In the genomic region with DNA sequence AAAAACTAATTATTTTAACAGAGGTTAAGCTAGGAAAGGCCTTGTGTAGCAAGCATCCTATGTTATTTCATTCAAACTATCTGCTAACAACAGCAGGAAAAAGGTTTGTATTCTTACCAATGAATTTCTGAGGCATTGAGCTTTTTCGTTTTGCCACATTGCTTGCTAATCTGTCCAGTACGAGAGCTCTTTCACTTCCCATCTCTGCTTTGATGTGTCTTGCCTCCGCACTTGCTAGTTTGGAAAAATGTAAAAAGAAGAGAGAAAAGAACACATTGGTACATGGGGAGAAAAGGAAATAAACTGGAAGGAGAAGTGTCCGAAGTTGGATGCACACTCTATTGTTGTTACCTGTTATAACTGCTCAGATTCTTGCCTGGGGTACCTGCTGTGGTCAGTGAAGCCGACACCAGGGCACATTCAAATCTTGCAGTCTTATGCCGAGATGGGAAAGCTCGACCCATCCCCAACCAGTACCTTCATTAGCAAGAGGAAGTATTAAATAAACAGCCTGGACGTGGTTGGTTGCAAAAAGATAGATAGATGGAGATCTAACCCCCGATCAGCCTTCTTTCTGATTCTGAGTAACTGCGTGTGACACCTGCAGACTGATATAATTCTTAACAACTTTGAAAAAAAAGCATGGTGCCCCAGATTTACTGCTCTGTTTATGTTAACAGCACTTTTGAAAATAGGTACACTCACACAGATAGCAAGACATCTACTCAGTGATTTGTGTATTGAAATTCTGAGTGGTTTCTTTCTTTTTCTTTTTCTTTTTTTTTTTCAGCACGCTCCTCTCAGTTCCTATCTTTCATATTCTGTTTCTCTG, we compare ENCODE assay signal across 10 cellular contexts. TPM values are rescaled to one million over a fixed set of nuclear protein-coding genes. Genes with fewer than 3 reads are reported as not detected.
DNase-seq lines count a peak whose midpoint lies in the region; ATAC-seq, FAIRE-seq and TF ChIP-seq lines count a peak whose summit lies in the region.
"Had no signal": no experiment of that assay in that cellular context is flagged by ENCODE, and none has a peak within 500 bp of the region (broad histone marks: within the 10 kb centered on the region; RNA-seq: fewer than 3 reads in every experiment).

No MANE protein-coding gene starts in this region.

- H3K36me3 ChIP-seq in mammary epithelial cell (ENCODE audit: insufficient read depth, low read length), result no peaks in the 10 kb centered on the region

- no TSS peak for BruUV-seq in mammary epithelial cell (replicated peaks; lab: Mats Ljungman, UMichigan)

- peaks cover 72% of the 10 kb centered on the region for H3K4me1 Mint-ChIP-seq in central memory CD8-positive, alpha-beta T cell

- H3K36me3 Mint-ChIP-seq in central memory CD8-positive, alpha-beta T cell (ENCODE audit: insufficient read depth), result peaks cover 35% of the 10 kb centered on the region

- no peaks in the 10 kb centered on the region for H3K27me3 Mint-ChIP-seq in central memory CD8-positive, alpha-beta T cell

- TF ChIP-seq CTCF in GM10248 (IDR thresholded peaks at IDR 0.05; ENCODE audit: control extremely low read depth, extremely low read depth, low read depth, missing control alignments) (no peak), mammary epithelial cell (conservative IDR thresholded peaks at IDR 0.05 in 1 of 2, IDR thresholded peaks at IDR 0.05 in 1 of 2; ENCODE audit: extremely low read depth in 1 of 2, insufficient read depth in 1 of 2, low read depth in 1 of 2, low read length in 2 of 2) (no peak)

- POLR2A ChIA-PET in GM10248 (lab: Yijun Ruan, JAX), result interaction anchor here (1.0 kb wide), 1 partner anchor 19 kb away, joined by 3 read pairs; no protein-coding TSS in a partner anchor

- no peak overlapping the region for H3K9ac ChIP-seq in mammary epithelial cell (ENCODE audit: insufficient read depth, low read length)

- no peaks in the 10 kb centered on the region for H3K9me3 Mint-ChIP-seq in central memory CD8-positive, alpha-beta T cell

- no peak overlapping the region for H3K4me3 ChIP-seq in mammary epithelial cell (replicated peaks in 1 of 3; ENCODE audit: insufficient read depth in 1 of 3, low read depth in 2 of 3, low read length in 3 of 3)

- peak; percentile 97 for FAIRE-seq in GM19239 (lab: Jason Lieb, UNC)
- FAIRE-seq: colon had no signal

- CTCF ChIA-PET in GM10248 (lab: Yijun Ruan, JAX) (interaction anchor here (0.8 to 3.6 kb wide), 6 partner anchors 15 to 186 kb away, joined by 3 to 21 read pairs (median 4); no protein-coding TSS in a partner anchor), mammary epithelial cell (lab: Charles Lee; ENCODE audit: low non-redundant PET) (no interaction called here)

- in situ Hi-C loops in mammary epithelial cell (cut with MboI; ENCODE audit: low sequenced_read_pairs in 2 of 2), result no loop called here

- dilution Hi-C loops in mammary epithelial cell (cut with HindIII; ENCODE audit: low sequenced_read_pairs), result loop anchor here (5.0 kb wide), 1 partner anchor 80 kb away; no protein-coding TSS in a partner anchor

- no peaks in the 10 kb centered on the region for H3K9me3 ChIP-seq in mammary epithelial cell (replicated peaks; ENCODE audit: insufficient read depth, low read length)

- H3K27me3 ChIP-seq in mammary epithelial cell (ENCODE audit: insufficient read depth, low read length), result peaks cover 24% of the 10 kb centered on the region

- intact Hi-C loops in mammary epithelial cell (cut with micrococcal nuclease), result no loop called here

- H4K20me1 ChIP-seq in mammary epithelial cell (ENCODE audit: insufficient read depth, low read length), result no peaks in the 10 kb centered on the region

- peak overlapping the region; percentile 93 for H3K4me3 Mint-ChIP-seq in central memory CD8-positive, alpha-beta T cell

- H3K27ac ChIP-seq in mammary epithelial cell (ENCODE audit: insufficient read depth, low read depth, low read length), result no peak overlapping the region

- H2AFZ ChIP-seq in mammary epithelial cell (ENCODE audit: low read depth, low read length), result no peak overlapping the region

- WGBS in mammary epithelial cell (ENCODE audit: low coverage, missing lambda C conversion rate), result 92% methylated on average over 11 of the region's 11 CpGs

- peaks cover 20% of the 10 kb centered on the region for H3K4me1 ChIP-seq in mammary epithelial cell (ENCODE audit: insufficient read depth, low read length)

- H3K79me2 ChIP-seq in mammary epithelial cell (ENCODE audit: insufficient read depth, low read length), result no peaks in the 10 kb centered on the region

- peak overlapping the region; percentile 87 for H3K27ac Mint-ChIP-seq in central memory CD8-positive, alpha-beta T cell (ENCODE audit: low read depth)

- DNase-seq in GM10248 (ENCODE audit: extremely low spot score) (peak; percentile 62), GM19239 (ENCODE audit: insufficient read length, low spot score) (no peak), mammary epithelial cell (no peak), dedifferentiated amniotic fluid mesenchymal stem cell (ENCODE audit: extremely low spot score) (no peak), SIG-M5 (lab: John Stamatoyannopoulos, UW) (no peak)
- DNase-seq in central memory CD8-positive, alpha-beta T cell (ENCODE audit: low spot score in 2 of 2), result no peak
- DNase-seq: T-helper 9 cell had no signal

- no peak overlapping the region for H3K4me2 ChIP-seq in mammary epithelial cell (ENCODE audit: insufficient read depth, low read depth, low read length)

- ATAC-seq in HG03280 (IDR thresholded peaks at IDR 0.05; ENCODE audit: unreplicated experiment) (peak; percentile 48), HG03457 (IDR thresholded peaks at IDR 0.05; ENCODE audit: unreplicated experiment) (no peak)
- ATAC-seq in central memory CD8-positive, alpha-beta T cell (replicated peaks; ENCODE audit: extremely low read depth, poor library complexity, severe bottlenecking), result peak; percentile 48

RNA-seq across cellular contexts. Expression of a gene that starts 40.0 kb away (rescaled TPM):
- 10 to 100 TPM in 1 of 2 donors, 1 to 10 TPM in 1; 1.5 to 18.2 TPM for total RNA-seq in mammary epithelial cell
- 9.9 TPM for polyA plus RNA-seq in mammary epithelial cell
- polyA minus RNA-seq in mammary epithelial cell, result 9.1 TPM

RNA-seq across cellular contexts. Expression of a gene that starts 47.4 kb away (rescaled TPM):
- total RNA-seq in mammary epithelial cell, result 10 to 100 TPM; 10.2 to 36.8 TPM
- 47.4 TPM for polyA plus RNA-seq in mammary epithelial cell
- 29.8 TPM for polyA minus RNA-seq in mammary epithelial cell
